ENCODE assay signal across 28 cellular contexts in genomic region chr7:128918266-128918665, GRCh38. TPM values are rescaled to one million over a fixed set of nuclear protein-coding genes. Genes with fewer than 3 reads are reported as not detected.
"Had no signal": no experiment of that assay in that cellular context is flagged by ENCODE, and none has a peak within 500 bp of the region (broad histone marks: within the 10 kb centered on the region; RNA-seq: fewer than 3 reads in every experiment).

No MANE protein-coding gene starts in this region.

- H3K27me3 ChIP-seq: vagina had no signal

- ATAC-seq: foreskin keratinocyte; left lung; mucosa of descending colon; stimulated activated naive CD8-positive, alpha-beta T cell treated with anti-CD3 and anti-CD28 coated beads, Interleukin-15, Interleukin-2, amounts not matched to agents 100 U/mL and 50 U/mL, for 24 hours had no signal

- H3K9me3 Mint-ChIP-seq: activated B cell treated with CpG ODN at 0.5 μM for 24 hours; nephron progenitor cell; T-helper 2 cell treated with Interferon-gamma antibody and Interleukin-4, amounts not matched to agents 5 μg/mL and 100 μg/mL, for 36 hours; type B pancreatic cell had no signal

- H3K4me3 ChIP-seq: esophagus muscularis mucosa, left lung, lung, mucosa of descending colon, right atrium auricular region, thoracic aorta, vagina had no signal

- H3K36me3 ChIP-seq: esophagus muscularis mucosa, left lung, right atrium auricular region, thoracic aorta, vagina had no signal

- H3K4me1 ChIP-seq: foreskin keratinocyte, parathyroid adenoma had no signal

- H3K27ac Mint-ChIP-seq: activated B cell treated with CpG ODN at 0.5 μM for 24 hours; nephron progenitor cell; T-helper 2 cell treated with Interferon-gamma antibody and Interleukin-4, amounts not matched to agents 5 μg/mL and 100 μg/mL, for 36 hours; type B pancreatic cell had no signal

- H3K79me2 ChIP-seq: parathyroid adenoma had no signal

- H3K9me3 ChIP-seq: esophagus muscularis mucosa, left lung, mucosa of descending colon, right atrium auricular region, thoracic aorta, vagina had no signal

- H3K36me3 Mint-ChIP-seq: type B pancreatic cell had no signal

- H2AFZ ChIP-seq: parathyroid adenoma had no signal

- H3K27ac ChIP-seq: esophagus muscularis mucosa, foreskin keratinocyte, left lung, parathyroid adenoma, right atrium auricular region, thoracic aorta, vagina had no signal

- DNase-seq: activated B cell treated with CpG ODN at 0.5 μM for 24 hours; activated CD4-positive, alpha-beta T cell treated with anti-CD3 and anti-CD28 coated beads for 4 hours; activated CD4-positive, alpha-beta T cell treated with anti-CD3 and anti-CD28 coated beads, Interleukin-2, amount 50 U/mL, for 4 hours; activated gamma-delta T cell treated with Interleukin-2 at 50 U/mL for 16 hours; activated naive CD4-positive, alpha-beta T cell treated with anti-CD3 and anti-CD28 coated beads, Interleukin-2, amount 50 U/mL, for 16 hours; activated T-cell treated with anti-CD3 and anti-CD28 coated beads for 4 hours; amygdala; central memory CD4-positive, alpha-beta T cell; dermis blood vessel endothelial cell; effector CD4-positive, alpha-beta T cell; foreskin keratinocyte; left lung; mesendoderm; mucosa of descending colon; nephron progenitor cell; nucleus accumbens; stimulated activated CD4-positive, alpha-beta T cell treated with anti-CD3 and anti-CD28 coated beads, Interleukin-2, amount 100 ng/mL, for 48 hours; stimulated activated naive CD8-positive, alpha-beta T cell treated with anti-CD3 and anti-CD28 coated beads, Interleukin-15, Interleukin-2, amounts not matched to agents 100 U/mL and 50 U/mL, for 24 hours; T-helper 1 cell had no signal

- H3K4me3 Mint-ChIP-seq: activated B cell treated with CpG ODN at 0.5 μM for 24 hours; nephron progenitor cell; T-helper 2 cell treated with Interferon-gamma antibody and Interleukin-4, amounts not matched to agents 5 μg/mL and 100 μg/mL, for 36 hours; type B pancreatic cell had no signal

- H3K9ac ChIP-seq: parathyroid adenoma had no signal

RNA-seq across cellular contexts. Expression of gene KCP, which starts 7.8 kb away (rescaled TPM):
- total RNA-seq: foreskin keratinocyte, pulmonary artery endothelial cell, right atrium auricular region had no signal
